Comparison of ENCODE assay signal across 21 cellular contexts in the genomic region with DNA sequence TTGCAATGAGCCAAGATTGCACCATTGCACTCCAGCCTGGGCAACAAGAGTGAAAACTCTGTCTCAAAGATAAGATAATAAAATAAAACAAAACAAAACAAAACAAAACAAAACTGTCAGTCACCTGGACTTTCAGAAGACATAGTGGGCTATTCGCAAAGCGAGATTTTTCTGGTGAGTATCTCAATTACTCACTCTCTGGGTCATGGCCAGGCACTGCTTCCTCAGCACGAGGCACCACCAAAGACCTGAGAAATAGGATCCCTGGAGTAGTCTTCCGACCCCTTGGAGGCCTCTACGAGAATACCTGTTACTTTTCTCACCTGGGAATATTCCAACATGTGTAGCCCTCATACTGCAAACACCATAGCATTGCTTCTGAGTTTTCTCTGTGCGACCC.
DNase-seq lines count a peak whose midpoint lies in the region; ATAC-seq and TF ChIP-seq lines count a peak whose summit lies in the region.
"Had no signal": no experiment of that assay in that cellular context is flagged by ENCODE, and none has a peak within 500 bp of the region (broad histone marks: within the 10 kb centered on the region; RNA-seq: fewer than 3 reads in every experiment).

No MANE protein-coding gene starts in this region.

- TF ChIP-seq CTCF in mammary epithelial cell (conservative IDR thresholded peaks at IDR 0.05 in 1 of 2, IDR thresholded peaks at IDR 0.05 in 1 of 2; ENCODE audit: extremely low read depth in 1 of 2, insufficient read depth in 1 of 2, low read depth in 1 of 2, low read length in 2 of 2) (no peak), WERI-Rb-1 (IDR thresholded peaks at IDR 0.05; ENCODE audit: low read depth, low read length) (no peak)

- intact Hi-C loops in mammary epithelial cell (cut with micrococcal nuclease), result no loop called here

- H3K27me3 ChIP-seq in mammary epithelial cell (ENCODE audit: insufficient read depth, low read length) (no peaks in the 10 kb centered on the region), WERI-Rb-1 (ENCODE audit: insufficient read depth, low read depth, severe bottlenecking) (no peaks in the 10 kb centered on the region)

- H2AFZ ChIP-seq in mammary epithelial cell (ENCODE audit: low read depth, low read length), result no peak overlapping the region

- CTCF ChIA-PET in mammary epithelial cell (lab: Charles Lee; ENCODE audit: low non-redundant PET), result no interaction called here

- H3K27ac ChIP-seq in mammary epithelial cell (ENCODE audit: insufficient read depth, low read depth, low read length), result no peak overlapping the region
- peak overlapping the region; percentile 72 for H3K27ac ChIP-seq in mesodermal cell (ENCODE audit: low read depth, low read length, severe bottlenecking)
- H3K27ac ChIP-seq in WERI-Rb-1, result no peak overlapping the region
- H3K27ac ChIP-seq: HL-60 had no signal

- no peaks in the 10 kb centered on the region for H3K79me2 ChIP-seq in mammary epithelial cell (ENCODE audit: insufficient read depth, low read length)

- H3K4me2 ChIP-seq in mammary epithelial cell (ENCODE audit: insufficient read depth, low read depth, low read length), result no peak overlapping the region

- H3K9ac ChIP-seq in mammary epithelial cell (ENCODE audit: insufficient read depth, low read length), result no peak overlapping the region

- ATAC-seq in GM19328 (IDR thresholded peaks at IDR 0.05; ENCODE audit: unreplicated experiment), result no peak
- ATAC-seq: esophagus mucosa, mucosa of descending colon, sciatic nerve had no signal

- no TSS peak for BruUV-seq in mammary epithelial cell (replicated peaks; lab: Mats Ljungman, UMichigan)

- dilution Hi-C loops in mammary epithelial cell (cut with HindIII; ENCODE audit: low sequenced_read_pairs), result no loop called here

- H3K9me3 ChIP-seq in mammary epithelial cell (replicated peaks; ENCODE audit: insufficient read depth, low read length) (no peaks in the 10 kb centered on the region), mesodermal cell (ENCODE audit: control insufficient read depth, low read length) (peaks cover 6% of the 10 kb centered on the region), WERI-Rb-1 (ENCODE audit: severe bottlenecking) (no peaks in the 10 kb centered on the region)
- H3K9me3 ChIP-seq: mucosa of descending colon had no signal

- 60% methylated on average over 6 of the region's 6 CpGs for WGBS in mammary epithelial cell (ENCODE audit: low coverage, missing lambda C conversion rate)
- 74 to 79% methylated on average over 5 to 6 of the region's 6 CpGs for WGBS in mesodermal cell (ENCODE audit: insufficient coverage in 2 of 2), 2 experiments

- DNase-seq in Daoy (ENCODE audit: low read depth) (peak; percentile 77), NCI-H226 (peak; percentile 72), mammary epithelial cell (peak; percentile 24), NCI-H1417 (lab: John Stamatoyannopoulos, UW) (no peak), NCI-H2081 (lab: John Stamatoyannopoulos, UW) (no peak), WERI-Rb-1 (no peak)
- DNase-seq: activated CD4-positive, alpha-beta T cell treated with anti-CD3 and anti-CD28 coated beads, Interleukin-2, amount 50 U/mL, for 1 hour; activated naive CD4-positive, alpha-beta T cell treated with anti-CD3 and anti-CD28 coated beads, Interleukin-2, amount 50 U/mL, for 16 hours; COR-L47; hippocampal formation; KG1; kidney glomerular epithelial cell; mucosa of descending colon; NCI-H1105; occipital lobe; stimulated activated CD4-positive, alpha-beta T cell treated with anti-CD3 and anti-CD28 coated beads, Interleukin-2, amount 100 ng/mL, for 48 hours had no signal

- H4K20me1 ChIP-seq in mammary epithelial cell (ENCODE audit: insufficient read depth, low read length), result no peaks in the 10 kb centered on the region

- no peak overlapping the region for H3K4me3 ChIP-seq in mammary epithelial cell (replicated peaks in 1 of 3; ENCODE audit: insufficient read depth in 1 of 3, low read depth in 2 of 3, low read length in 3 of 3)
- H3K4me3 ChIP-seq in mesodermal cell (ENCODE audit: extremely low read depth, insufficient read depth, low read length, poor library complexity, severe bottlenecking), result no peak overlapping the region
- no peak overlapping the region for H3K4me3 ChIP-seq in WERI-Rb-1 (ENCODE audit: low read depth, low read length)
- H3K4me3 ChIP-seq: mucosa of descending colon had no signal

- H3K4me1 ChIP-seq in mammary epithelial cell (ENCODE audit: insufficient read depth, low read length) (no peaks in the 10 kb centered on the region), mesodermal cell (ENCODE audit: control insufficient read depth, insufficient read depth, low read length, poor library complexity, severe bottlenecking) (peaks cover 37% of the 10 kb centered on the region)

- H3K36me3 ChIP-seq in mammary epithelial cell (ENCODE audit: insufficient read depth, low read length) (no peaks in the 10 kb centered on the region), mesodermal cell (ENCODE audit: control insufficient read depth, insufficient read depth, low read length) (no peaks in the 10 kb centered on the region), WERI-Rb-1 (no peaks in the 10 kb centered on the region)

- in situ Hi-C loops in mammary epithelial cell (cut with MboI; ENCODE audit: low sequenced_read_pairs in 2 of 2), result loop anchor here (25.0 kb wide), 1 partner anchor 362 kb away; a partner anchor contains a TSS

Comparison
In these comparisons a context has a peak if more than half of its experiments do, and no peak if none do; other contexts are left out.
1. DNase-seq: peak in Daoy (single experiment), NCI-H226 (single experiment) and mammary epithelial cell (single experiment); none in NCI-H1417 (0 of 3), NCI-H2081 (0 of 2) and WERI-Rb-1 (single experiment).